ENCODE assay signal across 26 cellular contexts in genomic region chr7:30212720-30213119, GRCh38.
DNase-seq lines count a peak whose midpoint lies in the region; ATAC-seq and TF ChIP-seq lines count a peak whose summit lies in the region.
"Had no signal": no experiment of that assay in that cellular context is flagged by ENCODE, and none has a peak within 500 bp of the region (broad histone marks: within the 10 kb centered on the region; RNA-seq: fewer than 3 reads in every experiment).

No MANE protein-coding gene starts in this region.

- no peaks in the 10 kb centered on the region for H3K9me3 ChIP-seq in SK-N-SH
- H3K9me3 ChIP-seq: lower lobe of right lung, MG63, sigmoid colon, tibial nerve had no signal

- TF ChIP-seq RAD21 in SK-N-SH (IDR thresholded peaks at IDR 0.05; ENCODE audit: low read length) = no peak

- POLR2A ChIA-PET in SK-N-SH (lab: Yijun Ruan, JAX) = no interaction called here

- H3K4me2 ChIP-seq in SK-N-SH = no peak overlapping the region
- H3K4me2 ChIP-seq: neural progenitor cell had no signal

- no peaks in the 10 kb centered on the region for H4K20me1 ChIP-seq in SK-N-SH (ENCODE audit: insufficient read depth)

- CTCF ChIA-PET in SK-N-SH (lab: Yijun Ruan, JAX) = interaction anchor here (1.6 kb wide), 1 partner anchor 29 kb away, joined by 3 read pairs; no protein-coding TSS in a partner anchor

- ATAC-seq in SK-N-SH treated with all-trans-retinoic acid at 6 μM for 48 hours (no peak), GM19395 (IDR thresholded peaks at IDR 0.05; ENCODE audit: unreplicated experiment) (no peak)
- ATAC-seq: lower lobe of right lung; stimulated activated naive CD8-positive, alpha-beta T cell treated with anti-CD3 and anti-CD28 coated beads, Interleukin-15, amount 100 ng/mL, for 72 hours had no signal

- no peak overlapping the region for H3K4me3 ChIP-seq in SK-N-SH (ENCODE audit: low read depth in 2 of 2, low read length in 1 of 2)
- H3K4me3 ChIP-seq: cardiac muscle cell, lower lobe of right lung, MG63, neural progenitor cell, sigmoid colon, SK-N-MC, tibial nerve had no signal

- WGBS in SK-N-SH (ENCODE audit: low lambda C conversion rate) = 65% methylated on average over 6 of the region's 6 CpGs

- no peaks in the 10 kb centered on the region for H3K4me1 ChIP-seq in SK-N-SH (ENCODE audit: control insufficient read depth in 1 of 2, insufficient read depth in 2 of 2, low read depth in 1 of 2, low read length in 1 of 2)
- H3K4me1 ChIP-seq: lower lobe of right lung, neural progenitor cell had no signal

- H3K36me3 ChIP-seq in SK-N-SH (replicated peaks in 1 of 2; ENCODE audit: control insufficient read depth in 1 of 2, insufficient read depth in 2 of 2, low read length in 1 of 2) = no peaks in the 10 kb centered on the region
- H3K36me3 ChIP-seq: cardiac muscle cell, lower lobe of right lung, MG63, neural progenitor cell, sigmoid colon, tibial nerve had no signal

- H3F3A ChIP-seq in SK-N-SH (replicated peaks; ENCODE audit: insufficient read depth) = no peaks in the 10 kb centered on the region

- no peak for TF ChIP-seq EP300 in SK-N-SH (IDR thresholded peaks at IDR 0.05; ENCODE audit: borderline replicate concordance in 1 of 2, low read depth in 1 of 2, low read length in 1 of 2)

- no peaks in the 10 kb centered on the region for H3K79me2 ChIP-seq in SK-N-SH (ENCODE audit: insufficient read depth)

- 0 out of 2 replicates have a peak, but pooled peaks cover 2% of the 10 kb centered on the region for H3K9me2 ChIP-seq in SK-N-SH

- no peak overlapping the region for H2AFZ ChIP-seq in SK-N-SH (ENCODE audit: low read depth)
- H2AFZ ChIP-seq: neural progenitor cell had no signal

- H3K9ac ChIP-seq in SK-N-SH = no peak overlapping the region
- H3K9ac ChIP-seq: neural progenitor cell had no signal

- H3K27ac ChIP-seq in SK-N-SH (ENCODE audit: low read depth in 2 of 2, low read length in 1 of 2) = no peak overlapping the region
- H3K27ac ChIP-seq: cardiac muscle cell, lower lobe of right lung, neural progenitor cell, RWPE1, sigmoid colon, SK-N-MC, tibial nerve had no signal

- H3K27me3 ChIP-seq in SK-N-SH (ENCODE audit: insufficient read depth) = no peaks in the 10 kb centered on the region
- H3K27me3 ChIP-seq: cardiac muscle cell, neural progenitor cell, sigmoid colon, tibial nerve had no signal

- DNase-seq in SK-N-SH = no peak
- peak; percentile 78 for DNase-seq in NCI-H82 treated with DMSO at 0.1 percent for 48 hours (lab: John Stamatoyannopoulos, UW; ENCODE audit: unreplicated experiment)
- DNase-seq in foreskin melanocyte = peak; percentile 33
- no peak for DNase-seq in activated T-cell treated with anti-CD3 and anti-CD28 coated beads, Interleukin-2, amount 50 U/mL, for 48 hours
- DNase-seq in ureter (ENCODE audit: low spot score) = no peak
- no peak for DNase-seq in Kasumi-1 (lab: John Stamatoyannopoulos, UW)
- DNase-seq: activated CD4-positive, alpha-beta T cell treated with anti-CD3 and anti-CD28 coated beads, Interleukin-2, amount 50 U/mL, for 1 hour; activated naive CD4-positive, alpha-beta T cell treated with anti-CD3 and anti-CD28 coated beads, Interleukin-2, amount 50 U/mL, for 16 hours; AML-193; COR-L47; DND-41; endodermal cell; kidney; lower lobe of right lung; MG63; NCI-H1436 treated with DMSO at 0.1 percent for 48 hours; sigmoid colon; stimulated activated CD4-positive, alpha-beta T cell treated with anti-CD3 and anti-CD28 coated beads, Interleukin-15, amount 100 ng/mL, for 24 hours; stimulated activated naive CD8-positive, alpha-beta T cell treated with anti-CD3 and anti-CD28 coated beads, Interleukin-15, amount 100 ng/mL, for 72 hours had no signal

- TF ChIP-seq CTCF in SK-N-SH (IDR thresholded peaks at IDR 0.05) = no peak

TF ChIP-seq in SK-N-SH, 30 proteins besides CTCF, POLR2A, EP300 and RAD21 (continues in another document):
- TF ChIP-seq REST (IDR thresholded peaks at IDR 0.05; ENCODE audit: low read depth, low read length) (0 out of 2 replicates have a peak, but pooled peaks have one; percentile 44), ELF1 (IDR thresholded peaks at IDR 0.05) (no peak), PBX3 (IDR thresholded peaks at IDR 0.05) (no peak)

TF ChIP-seq in SK-N-SH treated with all-trans-retinoic acid at 6 μM for 48 hours, 23 proteins besides CTCF, POLR2A, EP300 and RAD21:
- TF ChIP-seq BACH2 (CRISPR knock-in tag; IDR thresholded peaks at IDR 0.05; ENCODE audit: borderline replicate concordance) (no peak), TOX (CRISPR knock-in tag; IDR thresholded peaks at IDR 0.05; ENCODE audit: borderline replicate concordance) (no peak), CSRNP3 (CRISPR knock-in tag; IDR thresholded peaks at IDR 0.05) (no peak), PPARA (CRISPR knock-in tag; IDR thresholded peaks at IDR 0.05; ENCODE audit: borderline replicate concordance) (no peak), CREB5 (CRISPR knock-in tag; IDR thresholded peaks at IDR 0.05; ENCODE audit: low read depth) (no peak), TSHZ2 (CRISPR knock-in tag; IDR thresholded peaks at IDR 0.05) (no peak), GLIS3 (CRISPR knock-in tag; IDR thresholded peaks at IDR 0.05) (no peak), ESRRG (CRISPR knock-in tag; IDR thresholded peaks at IDR 0.05) (no peak), ISL1 (CRISPR knock-in tag; IDR thresholded peaks at IDR 0.05) (no peak)

Comparison
In these comparisons a context has a peak if more than half of its experiments do, and no peak if none do; other contexts are left out.
1. DNase-seq: peak in NCI-H82 treated with DMSO at 0.1 percent for 48 hours (single experiment) and foreskin melanocyte (single experiment); none in SK-N-SH (single experiment), activated T-cell treated with anti-CD3 and anti-CD28 coated beads, Interleukin-2, amount 50 U/mL, for 48 hours (0 of 2), ureter (single experiment) and Kasumi-1 (0 of 2).